1 cellular context compared by ENCODE assay signal in genomic region chr16:53007095-53007494, GRCh38.
TF ChIP-seq lines count a peak whose summit lies in the region.

No MANE protein-coding gene starts in this region.

TF ChIP-seq in K562, 482 proteins besides CTCF, POLR2A, EP300 and RAD21 (continued from another document):
- no peak for TF ChIP-seq NCOA2 (IDR thresholded peaks at IDR 0.05; ENCODE audit: partially characterized antibody in 2 of 2)
- no peak for TF ChIP-seq KAT8 (IDR thresholded peaks at IDR 0.05; ENCODE audit: low read depth)
- TF ChIP-seq ATF1 (CRISPR knock-in tag; IDR thresholded peaks at IDR 0.05), result no peak
- no peak for TF ChIP-seq ATF1 (tag; IDR thresholded peaks at IDR 0.05)
- TF ChIP-seq XRCC4 (IDR thresholded peaks at IDR 0.05; ENCODE audit: extremely low read depth, insufficient read depth, insufficient read length), result no peak
- TF ChIP-seq SFPQ (IDR thresholded peaks at IDR 0.05; ENCODE audit: low read depth, low read length), result no peak
- TF ChIP-seq CEBPZ (IDR thresholded peaks at IDR 0.05; ENCODE audit: borderline replicate concordance, low read depth, low read length), result no peak
